2 cellular contexts compared by ENCODE assay signal in the genomic region with DNA sequence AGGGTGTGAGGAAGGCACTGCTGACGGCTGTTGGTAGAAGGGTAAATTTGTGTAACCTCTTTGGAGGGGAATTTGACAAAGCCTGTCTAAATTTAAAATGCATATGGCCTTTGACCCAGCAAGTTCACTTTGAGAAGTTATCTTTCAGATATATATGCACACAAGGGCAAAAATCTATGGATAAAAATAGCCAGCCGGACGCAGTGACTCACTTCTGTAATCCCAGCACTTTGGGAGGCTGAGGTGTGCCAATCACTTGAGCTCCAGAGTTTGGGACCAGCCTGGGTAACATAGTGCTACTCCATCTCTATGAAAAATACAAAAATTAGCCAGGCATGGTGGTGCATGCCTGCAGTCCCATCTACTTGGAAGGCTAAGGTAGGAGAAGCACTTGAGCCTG.
TF ChIP-seq lines count a peak whose summit lies in the region.

No MANE protein-coding gene starts in this region.

TF ChIP-seq in A549, 52 proteins besides CTCF, POLR2A, EP300 and RAD21:
- TF ChIP-seq EHF (CRISPR knock-in tag; IDR thresholded peaks at IDR 0.05) = no peak
- no peak for TF ChIP-seq MYC (IDR thresholded peaks at IDR 0.05; ENCODE audit: borderline replicate concordance, low read length)
- no peak for TF ChIP-seq ZSCAN20 (CRISPR knock-in tag; IDR thresholded peaks at IDR 0.05)
- no peak for TF ChIP-seq NFE2L2 (conservative IDR thresholded peaks at IDR 0.05; ENCODE audit: low read length)
- TF ChIP-seq GATA3 (IDR thresholded peaks at IDR 0.05; ENCODE audit: borderline replicate concordance) = peak; percentile 2; the same call in 1 of the 2 replicates
- no peak for TF ChIP-seq USF2 (IDR thresholded peaks at IDR 0.05)
- TF ChIP-seq, protein P1, sequence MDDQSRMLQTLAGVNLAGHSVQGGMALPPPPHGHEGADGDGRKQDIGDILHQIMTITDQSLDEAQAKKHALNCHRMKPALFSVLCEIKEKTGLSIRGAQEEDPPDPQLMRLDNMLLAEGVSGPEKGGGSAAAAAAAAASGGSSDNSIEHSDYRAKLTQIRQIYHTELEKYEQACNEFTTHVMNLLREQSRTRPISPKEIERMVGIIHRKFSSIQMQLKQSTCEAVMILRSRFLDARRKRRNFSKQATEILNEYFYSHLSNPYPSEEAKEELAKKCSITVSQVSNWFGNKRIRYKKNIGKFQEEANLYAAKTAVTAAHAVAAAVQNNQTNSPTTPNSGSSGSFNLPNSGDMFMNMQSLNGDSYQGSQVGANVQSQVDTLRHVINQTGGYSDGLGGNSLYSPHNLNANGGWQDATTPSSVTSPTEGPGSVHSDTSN (IDR thresholded peaks at IDR 0.05) = no peak
- no peak for TF ChIP-seq RARB (CRISPR knock-in tag; IDR thresholded peaks at IDR 0.05)
- no peak for TF ChIP-seq CBX8 (IDR thresholded peaks at IDR 0.05)
- no peak for TF ChIP-seq FOSL2 (IDR thresholded peaks at IDR 0.05)
- TF ChIP-seq FOSL2 (CRISPR knock-in tag; IDR thresholded peaks at IDR 0.05) = peak; percentile 67
- no peak for TF ChIP-seq CEBPB (IDR thresholded peaks at IDR 0.05)
- no peak for TF ChIP-seq JUN (IDR thresholded peaks at IDR 0.05)
- TF ChIP-seq BHLHE40 (IDR thresholded peaks at IDR 0.05; ENCODE audit: low read depth, low read length) = no peak
- TF ChIP-seq HOXA7 (CRISPR knock-in tag; IDR thresholded peaks at IDR 0.05) = no peak
- TF ChIP-seq TP53 (CRISPR knock-in tag; IDR thresholded peaks at IDR 0.05) = no peak
- no peak for TF ChIP-seq ZNF302 (CRISPR knock-in tag; IDR thresholded peaks at IDR 0.05)

TF ChIP-seq in K562, 482 proteins besides CTCF, POLR2A, EP300 and RAD21:
- TF ChIP-seq FOXJ2 (tag; IDR thresholded peaks at IDR 0.05) = no peak
- no peak for TF ChIP-seq ZNF124 (CRISPR knock-in tag; IDR thresholded peaks at IDR 0.05)
- peak; percentile 13; the same call in 1 of the 2 replicates for TF ChIP-seq TCF3 (CRISPR knock-in tag; IDR thresholded peaks at IDR 0.05)
- TF ChIP-seq BCOR (IDR thresholded peaks at IDR 0.05) = no peak
- no peak for TF ChIP-seq RBM17 (IDR thresholded peaks at IDR 0.05; ENCODE audit: borderline replicate concordance, low read depth, low read length)
- no peak for TF ChIP-seq HNRNPL (IDR thresholded peaks at IDR 0.05; ENCODE audit: low read depth, low read length)
- TF ChIP-seq, protein P2, sequence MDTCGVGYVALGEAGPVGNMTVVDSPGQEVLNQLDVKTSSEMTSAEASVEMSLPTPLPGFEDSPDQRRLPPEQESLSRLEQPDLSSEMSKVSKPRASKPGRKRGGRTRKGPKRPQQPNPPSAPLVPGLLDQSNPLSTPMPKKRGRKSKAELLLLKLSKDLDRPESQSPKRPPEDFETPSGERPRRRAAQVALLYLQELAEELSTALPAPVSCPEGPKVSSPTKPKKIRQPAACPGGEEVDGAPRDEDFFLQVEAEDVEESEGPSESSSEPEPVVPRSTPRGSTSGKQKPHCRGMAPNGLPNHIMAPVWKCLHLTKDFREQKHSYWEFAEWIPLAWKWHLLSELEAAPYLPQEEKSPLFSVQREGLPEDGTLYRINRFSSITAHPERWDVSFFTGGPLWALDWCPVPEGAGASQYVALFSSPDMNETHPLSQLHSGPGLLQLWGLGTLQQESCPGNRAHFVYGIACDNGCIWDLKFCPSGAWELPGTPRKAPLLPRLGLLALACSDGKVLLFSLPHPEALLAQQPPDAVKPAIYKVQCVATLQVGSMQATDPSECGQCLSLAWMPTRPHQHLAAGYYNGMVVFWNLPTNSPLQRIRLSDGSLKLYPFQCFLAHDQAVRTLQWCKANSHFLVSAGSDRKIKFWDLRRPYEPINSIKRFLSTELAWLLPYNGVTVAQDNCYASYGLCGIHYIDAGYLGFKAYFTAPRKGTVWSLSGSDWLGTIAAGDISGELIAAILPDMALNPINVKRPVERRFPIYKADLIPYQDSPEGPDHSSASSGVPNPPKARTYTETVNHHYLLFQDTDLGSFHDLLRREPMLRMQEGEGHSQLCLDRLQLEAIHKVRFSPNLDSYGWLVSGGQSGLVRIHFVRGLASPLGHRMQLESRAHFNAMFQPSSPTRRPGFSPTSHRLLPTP (IDR thresholded peaks at IDR 0.05; ENCODE audit: borderline replicate concordance, extremely low read depth, insufficient read length) = no peak
- peak; percentile 21; the same call in 1 of the 2 replicates for TF ChIP-seq ATF3 (IDR thresholded peaks at IDR 0.05)
- no peak for TF ChIP-seq ATF3 (CRISPR knock-in tag; conservative IDR thresholded peaks at IDR 0.05)
- TF ChIP-seq ARID1B (IDR thresholded peaks at IDR 0.05) = peak; percentile 35; the same call in 1 of the 2 replicates
- TF ChIP-seq, protein P3, sequence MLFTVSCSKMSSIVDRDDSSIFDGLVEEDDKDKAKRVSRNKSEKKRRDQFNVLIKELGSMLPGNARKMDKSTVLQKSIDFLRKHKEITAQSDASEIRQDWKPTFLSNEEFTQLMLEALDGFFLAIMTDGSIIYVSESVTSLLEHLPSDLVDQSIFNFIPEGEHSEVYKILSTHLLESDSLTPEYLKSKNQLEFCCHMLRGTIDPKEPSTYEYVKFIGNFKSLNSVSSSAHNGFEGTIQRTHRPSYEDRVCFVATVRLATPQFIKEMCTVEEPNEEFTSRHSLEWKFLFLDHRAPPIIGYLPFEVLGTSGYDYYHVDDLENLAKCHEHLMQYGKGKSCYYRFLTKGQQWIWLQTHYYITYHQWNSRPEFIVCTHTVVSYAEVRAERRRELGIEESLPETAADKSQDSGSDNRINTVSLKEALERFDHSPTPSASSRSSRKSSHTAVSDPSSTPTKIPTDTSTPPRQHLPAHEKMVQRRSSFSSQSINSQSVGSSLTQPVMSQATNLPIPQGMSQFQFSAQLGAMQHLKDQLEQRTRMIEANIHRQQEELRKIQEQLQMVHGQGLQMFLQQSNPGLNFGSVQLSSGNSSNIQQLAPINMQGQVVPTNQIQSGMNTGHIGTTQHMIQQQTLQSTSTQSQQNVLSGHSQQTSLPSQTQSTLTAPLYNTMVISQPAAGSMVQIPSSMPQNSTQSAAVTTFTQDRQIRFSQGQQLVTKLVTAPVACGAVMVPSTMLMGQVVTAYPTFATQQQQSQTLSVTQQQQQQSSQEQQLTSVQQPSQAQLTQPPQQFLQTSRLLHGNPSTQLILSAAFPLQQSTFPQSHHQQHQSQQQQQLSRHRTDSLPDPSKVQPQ (CRISPR knock-in tag; IDR thresholded peaks at IDR 0.05; ENCODE audit: borderline replicate concordance) = no peak
- TF ChIP-seq, protein P4, sequence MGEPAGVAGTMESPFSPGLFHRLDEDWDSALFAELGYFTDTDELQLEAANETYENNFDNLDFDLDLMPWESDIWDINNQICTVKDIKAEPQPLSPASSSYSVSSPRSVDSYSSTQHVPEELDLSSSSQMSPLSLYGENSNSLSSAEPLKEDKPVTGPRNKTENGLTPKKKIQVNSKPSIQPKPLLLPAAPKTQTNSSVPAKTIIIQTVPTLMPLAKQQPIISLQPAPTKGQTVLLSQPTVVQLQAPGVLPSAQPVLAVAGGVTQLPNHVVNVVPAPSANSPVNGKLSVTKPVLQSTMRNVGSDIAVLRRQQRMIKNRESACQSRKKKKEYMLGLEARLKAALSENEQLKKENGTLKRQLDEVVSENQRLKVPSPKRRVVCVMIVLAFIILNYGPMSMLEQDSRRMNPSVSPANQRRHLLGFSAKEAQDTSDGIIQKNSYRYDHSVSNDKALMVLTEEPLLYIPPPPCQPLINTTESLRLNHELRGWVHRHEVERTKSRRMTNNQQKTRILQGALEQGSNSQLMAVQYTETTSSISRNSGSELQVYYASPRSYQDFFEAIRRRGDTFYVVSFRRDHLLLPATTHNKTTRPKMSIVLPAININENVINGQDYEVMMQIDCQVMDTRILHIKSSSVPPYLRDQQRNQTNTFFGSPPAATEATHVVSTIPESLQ (CRISPR knock-in tag; IDR thresholded peaks at IDR 0.05) = no peak
- no peak for TF ChIP-seq SOX6 (IDR thresholded peaks at IDR 0.05)
- peak; percentile 72; the same call in 1 of the 2 replicates for TF ChIP-seq MEF2A (IDR thresholded peaks at IDR 0.05; ENCODE audit: control insufficient read depth, low read depth, low read length)
- TF ChIP-seq NFATC3 (IDR thresholded peaks at IDR 0.05) = no peak
- no peak for TF ChIP-seq ZNF212 (CRISPR knock-in tag; IDR thresholded peaks at IDR 0.05)
- peak; percentile 30; the same call in 1 of the 2 replicates for TF ChIP-seq FOSL1 (tag; conservative IDR thresholded peaks at IDR 0.05)
- 0 out of 2 replicates have a peak, but pooled peaks have one; percentile 16 for TF ChIP-seq JUND (IDR thresholded peaks at IDR 0.05; ENCODE audit: borderline replicate concordance, low read depth, low read length)
- TF ChIP-seq JUND (tag; IDR thresholded peaks at IDR 0.05; ENCODE audit: borderline replicate concordance, low read depth, low read length) = no peak; the same call in 2 of the 3 replicates
- no peak for TF ChIP-seq ZNF445 (CRISPR knock-in tag; IDR thresholded peaks at IDR 0.05; ENCODE audit: low read depth)
- peak; percentile 58 for TF ChIP-seq PKNOX1 (IDR thresholded peaks at IDR 0.05)
- TF ChIP-seq HDAC2 (IDR thresholded peaks at IDR 0.05) = no peak
- peak; percentile 43; the same call in 1 of the 2 replicates for TF ChIP-seq CBFA2T3 (IDR thresholded peaks at IDR 0.05)
- TF ChIP-seq SMAD3 (CRISPR knock-in tag; conservative IDR thresholded peaks at IDR 0.05) = no peak
- TF ChIP-seq ETV5 (CRISPR knock-in tag; IDR thresholded peaks at IDR 0.05; ENCODE audit: low read depth) = peak; percentile 38; the same call in 1 of the 2 replicates
- peak; percentile 80 for TF ChIP-seq MEF2D (tag; conservative IDR thresholded peaks at IDR 0.05; ENCODE audit: low read depth)
- no peak for TF ChIP-seq CREB3 (tag; conservative IDR thresholded peaks at IDR 0.05; ENCODE audit: low read depth)
- TF ChIP-seq NR2C1 (IDR thresholded peaks at IDR 0.05) = 0 out of 2 replicates have a peak, but pooled peaks have one; percentile 36
- peak; percentile 68 for TF ChIP-seq NR2C1 (tag; IDR thresholded peaks at IDR 0.05)
